9 cellular contexts compared by ENCODE assay signal in the genomic region with DNA sequence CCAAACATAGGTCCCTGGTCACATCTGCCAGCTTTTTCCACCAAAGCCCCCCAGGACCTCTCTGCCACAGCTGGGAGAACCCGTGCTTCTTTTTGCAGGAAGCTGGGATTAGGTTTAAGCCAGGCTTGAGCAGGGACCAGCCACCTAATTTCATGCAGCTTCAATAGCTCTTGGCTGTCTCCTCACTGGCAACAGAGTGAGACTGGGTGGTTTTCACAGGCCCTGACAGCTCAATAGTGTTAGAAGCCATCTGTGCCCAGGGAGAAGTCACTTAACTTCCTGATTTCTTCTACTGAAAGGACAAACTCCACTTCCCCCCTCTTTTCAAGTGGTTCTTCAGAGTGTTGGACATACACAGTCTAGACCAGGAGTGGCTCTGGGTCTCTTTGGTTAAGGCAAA. TPM values are rescaled to one million over a fixed set of nuclear protein-coding genes. Genes with fewer than 3 reads are reported as not detected.
DNase-seq lines count a peak whose midpoint lies in the region; ATAC-seq, FAIRE-seq and TF ChIP-seq lines count a peak whose summit lies in the region.
"Had no signal": no experiment of that assay in that cellular context is flagged by ENCODE, and none has a peak within 500 bp of the region (broad histone marks: within the 10 kb centered on the region; RNA-seq: fewer than 3 reads in every experiment).

No MANE protein-coding gene starts in this region.

- TF ChIP-seq EP300 in K562 (IDR thresholded peaks at IDR 0.05; ENCODE audit: low read length), result no peak

- H3K18ac ChIP-seq in mesendoderm (ENCODE audit: low read length), result peak overlapping the region; percentile 11

- H3K36me3 Mint-ChIP-seq in activated CD8-positive, alpha-beta memory T cell treated with anti-CD3 and anti-CD28 coated beads, Interleukin-2, amount 10 ng/mL, durations not matched to agents 7 days and 5 days, result peaks cover 2% of the 10 kb centered on the region

- FAIRE-seq in K562 (lab: Jason Lieb, UNC), result no peak

- no peak overlapping the region for H2BK15ac ChIP-seq in mesendoderm (replicated peaks; ENCODE audit: low read depth)

- peaks cover 89% of the 10 kb centered on the region for H3K36me3 ChIP-seq in K562 (ENCODE audit: control insufficient read depth, insufficient read depth, low read length)
- H3K36me3 ChIP-seq in mesendoderm (ENCODE audit: control insufficient read depth, insufficient read depth, low read length), result peaks cover 3% of the 10 kb centered on the region
- peaks cover 47% of the 10 kb centered on the region for H3K36me3 ChIP-seq in upper lobe of right lung

- POLR2A ChIA-PET in K562 (lab: Yijun Ruan, JAX), result interaction anchor here (0.6 to 2.7 kb wide), 17 partner anchors 12 to 553 kb away, joined by 3 to 21 read pairs (median 4); partner anchors contain the start of genes RNU11 and SRSF4

- TF ChIP-seq POLR2A in K562 (conservative IDR thresholded peaks at IDR 0.05), result no peak

- H2BK5ac ChIP-seq in mesendoderm (ENCODE audit: low read length), result no peak overlapping the region

- in situ Hi-C loops in K562 (cut with MboI), result loop anchor here (5.0 kb wide), 1 partner anchor 165 kb away; no protein-coding TSS in a partner anchor

- intact Hi-C loops in K562 (cut with micrococcal nuclease), result loop anchor here (1.0 to 5.0 kb wide), 6 partner anchors 21 to 555 kb away; partner anchors contain the start of genes RNU11 and SRSF4
- intact Hi-C loops in upper lobe of right lung (cut with DNase I), result loop anchor here (10.0 kb wide), 1 partner anchor 417 kb away; no protein-coding TSS in a partner anchor

- H4K20me1 ChIP-seq in K562 (replicated peaks; ENCODE audit: control insufficient read depth, insufficient read depth, low read length), result no peaks in the 10 kb centered on the region

- H3K4me2 ChIP-seq in K562 (ENCODE audit: insufficient read depth, low read length), result peak overlapping the region; percentile 57; the same call in 1 of the 2 replicates
- H3K4me2 ChIP-seq in mesendoderm (ENCODE audit: low read length), result no peak overlapping the region

- H3K4me1 Mint-ChIP-seq in activated CD8-positive, alpha-beta memory T cell treated with anti-CD3 and anti-CD28 coated beads, Interleukin-2, amount 10 ng/mL, durations not matched to agents 7 days and 5 days, result peaks cover 20% of the 10 kb centered on the region

- H2BK120ac ChIP-seq in mesendoderm (ENCODE audit: low read depth, low read length), result no peak overlapping the region

- H3K4ac ChIP-seq in mesendoderm (ENCODE audit: low read depth, low read length), result no peak overlapping the region

- H2AK5ac ChIP-seq in mesendoderm (ENCODE audit: low read length), result no peak overlapping the region

- H3K4me1 ChIP-seq in K562 (replicated peaks in 1 of 2; ENCODE audit: control insufficient read depth in 2 of 2, insufficient read depth in 2 of 2, low read length in 2 of 2) (peaks cover 21 to 22% of the 10 kb centered on the region in 2 experiments), mesendoderm (ENCODE audit: control insufficient read depth, low read depth, low read length) (peaks cover 7% of the 10 kb centered on the region), upper lobe of right lung (peaks cover 15% of the 10 kb centered on the region)

- no peak overlapping the region for H4K8ac ChIP-seq in mesendoderm (ENCODE audit: low read depth, low read length)

- H3K4me3 ChIP-seq in K562 (no peak overlapping the region), mesendoderm (ENCODE audit: low read length) (no peak overlapping the region), upper lobe of right lung (no peak overlapping the region)

- peak overlapping the region; percentile 47 for H3K56ac ChIP-seq in mesendoderm (ENCODE audit: low read length)

- H3K27ac ChIP-seq in K562 (ENCODE audit: extremely low read depth, low read depth, low read length), result peak overlapping the region; percentile 78
- H3K27ac ChIP-seq in mesendoderm (ENCODE audit: low read depth, low read length), result no peak overlapping the region
- peak overlapping the region; percentile 85 for H3K27ac ChIP-seq in upper lobe of right lung

- DNase-seq in activated CD8-positive, alpha-beta memory T cell treated with anti-CD3 and anti-CD28 coated beads, Interleukin-2, amount 10 ng/mL, durations not matched to agents 7 days and 5 days, result no peak
- DNase-seq in activated CD8-positive, alpha-beta memory T cell treated with anti-CD3 and anti-CD28 coated beads, Interleukin-2, amount 50 U/mL, for 48 hours, result no peak
- DNase-seq in K562 (ENCODE audit: extremely low read depth in 1 of 4, low spot score in 3 of 4) (no peak), mesendoderm (no peak), upper lobe of right lung (no peak), dermis blood vessel endothelial cell (no peak)
- DNase-seq: T-helper 9 cell had no signal

- H4K5ac ChIP-seq in mesendoderm (ENCODE audit: low read length), result no peak overlapping the region

- WGBS in K562 (ENCODE audit: insufficient coverage, low coverage, missing lambda C conversion rate), result 79% methylated on average over 1 of the region's 1 CpG
- no CpG with 5 or more reads among the region's 1 CpG for WGBS in mesendoderm (ENCODE audit: extremely low coverage, insufficient coverage, low lambda C conversion rate)

- H3K79me1 ChIP-seq in mesendoderm (ENCODE audit: low read length), result peaks cover 2% of the 10 kb centered on the region

- no peak for TF ChIP-seq RAD21 in K562 (CRISPR knock-in tag; conservative IDR thresholded peaks at IDR 0.05 in 1 of 2, IDR thresholded peaks at IDR 0.05 in 1 of 2)

- no TSS peak for BruUV-seq in K562 (replicated peaks; lab: Mats Ljungman, UMichigan)

- no peaks in the 10 kb centered on the region for H3K79me2 ChIP-seq in K562 (ENCODE audit: control insufficient read depth, insufficient read depth, low read length)
- H3K79me2 ChIP-seq in mesendoderm (ENCODE audit: control insufficient read depth, insufficient read depth, low read length), result no peaks in the 10 kb centered on the region

- no peak for TF ChIP-seq CTCF in K562 (IDR thresholded peaks at IDR 0.05 in 2 of 3, conservative IDR thresholded peaks at IDR 0.05 in 1 of 3; ENCODE audit: insufficient read depth in 2 of 3, low read depth in 1 of 3, low read length in 3 of 3)
- no peak for TF ChIP-seq CTCF in upper lobe of right lung (IDR thresholded peaks at IDR 0.05)

- no peak for ATAC-seq in activated CD8-positive, alpha-beta memory T cell treated with anti-CD3 and anti-CD28 coated beads, Interleukin-2, amount 10 ng/mL, durations not matched to agents 7 days and 5 days
- no peak for ATAC-seq in K562
- peak; percentile 72 for ATAC-seq in upper lobe of right lung
- ATAC-seq in GM19463 (IDR thresholded peaks at IDR 0.05; ENCODE audit: unreplicated experiment), result no peak
- no peak for ATAC-seq in GM19351 (IDR thresholded peaks at IDR 0.05; ENCODE audit: unreplicated experiment)

- peak overlapping the region; percentile 49 to 55; a peak in 2 of 4 replicates for H3K9ac ChIP-seq in K562 (ENCODE audit: insufficient read depth in 1 of 2, low read depth in 2 of 2, low read length in 2 of 2)
- H3K9ac ChIP-seq in mesendoderm (ENCODE audit: low read length), result peak overlapping the region; percentile 40

- no peaks in the 10 kb centered on the region for H3K9me3 Mint-ChIP-seq in activated CD8-positive, alpha-beta memory T cell treated with anti-CD3 and anti-CD28 coated beads, Interleukin-2, amount 10 ng/mL, durations not matched to agents 7 days and 5 days (ENCODE audit: low read depth)

- H3K27me3 ChIP-seq in K562 (ENCODE audit: control insufficient read depth in 2 of 2, insufficient read depth in 2 of 2, low read length in 2 of 2) (no peaks in the 10 kb centered on the region), mesendoderm (ENCODE audit: insufficient read depth, low read length, poor library complexity) (no peaks in the 10 kb centered on the region), upper lobe of right lung (no peaks in the 10 kb centered on the region)

- CTCF ChIA-PET in activated CD8-positive, alpha-beta memory T cell treated with anti-CD3 and anti-CD28 coated beads, Interleukin-2, amount 10 ng/mL, durations not matched to agents 7 days and 5 days (lab: Charles Lee), result interaction anchor here (0.6 to 10.4 kb wide), 36 partner anchors 9 to 449 kb away, joined by 3 to 247 read pairs (median 4); partner anchors contain the start of gene SRSF4
- CTCF ChIA-PET in K562 (lab: Yijun Ruan, JAX; ENCODE audit: low intra/inter-chr PET ratio), result interaction anchor here (1.1 to 3.8 kb wide), 5 partner anchors 20 to 1506 kb away, joined by 3 to 35 read pairs (median 9); partner anchors contain the start of gene SRSF4

- no peak overlapping the region for H3K23ac ChIP-seq in mesendoderm (ENCODE audit: low read length)

- H3K27ac Mint-ChIP-seq in activated CD8-positive, alpha-beta memory T cell treated with anti-CD3 and anti-CD28 coated beads, Interleukin-2, amount 10 ng/mL, durations not matched to agents 7 days and 5 days, result peak overlapping the region; percentile 71

- H3K27me3 Mint-ChIP-seq in activated CD8-positive, alpha-beta memory T cell treated with anti-CD3 and anti-CD28 coated beads, Interleukin-2, amount 10 ng/mL, durations not matched to agents 7 days and 5 days, result no peaks in the 10 kb centered on the region

- no peak overlapping the region for H3K4me3 Mint-ChIP-seq in activated CD8-positive, alpha-beta memory T cell treated with anti-CD3 and anti-CD28 coated beads, Interleukin-2, amount 10 ng/mL, durations not matched to agents 7 days and 5 days

- no peaks in the 10 kb centered on the region for H3K9me1 ChIP-seq in K562 (ENCODE audit: control insufficient read depth, insufficient read depth, low read length)

- no peak overlapping the region for H2AFZ ChIP-seq in K562 (ENCODE audit: low read depth, low read length)

- no peaks in the 10 kb centered on the region for H3K9me3 ChIP-seq in K562 (replicated peaks; ENCODE audit: control insufficient read depth, insufficient read depth, low read depth, low read length)
- H3K9me3 ChIP-seq in upper lobe of right lung, result no peaks in the 10 kb centered on the region

RNA-seq across cellular contexts. Expression of gene SRSF4, which starts 20.4 kb away (rescaled TPM):
- 100 to 1,000 TPM; 145 to 147 TPM for total RNA-seq in activated CD8-positive, alpha-beta memory T cell treated with anti-CD3 and anti-CD28 coated beads, Interleukin-2, amount 10 ng/mL, durations not matched to agents 7 days and 5 days
- total RNA-seq in K562 (2011; cell fraction: chromatin; rRNA removed; ENCODE audit: low replicate concordance), result 110 and 300 TPM in 2 replicates
- total RNA-seq in K562 (2011; cell fraction: nucleolus; rRNA removed), result 71.2 and 83.3 TPM in 2 replicates
- 149 and 200 TPM in 2 replicates for total RNA-seq in K562 (2011; cell fraction: nucleoplasm; rRNA removed)
- total RNA-seq in K562 (2014; rRNA removed) (75.6 and 77.7 TPM in 2 replicates), K562 (2014; rRNA removed; fragmentation: Illumina TruSeq; extraction: Trizol) (68.4 and 70.8 TPM in 2 replicates), K562 (2015; rRNA removed; fragmentation: Illumina TruSeq; extraction: Trizol) (84.2 and 91.4 TPM in 2 replicates), K562 (2021) (93.1 and 93.2 TPM in 2 replicates), upper lobe of right lung (89.0 TPM), dermis blood vessel endothelial cell (47.2 and 52.9 TPM in 2 replicates)
- polyA plus RNA-seq in K562 (2011; rRNA removed) (69.6 and 82.0 TPM in 2 replicates), K562 (2014; fragmentation: Illumina TruSeq; extraction: Trizol) (116 and 132 TPM in 2 replicates), K562 (2014; fragmentation: Nextera tagmentation; extraction: Ambion mirVana) (10 to 100 TPM; 15.9 to 18.4 TPM), K562 (2014; rRNA removed) (119 and 128 TPM in 2 replicates)
- polyA plus RNA-seq in K562 (2011; cell fraction: cytosol; rRNA removed), result 37.1 and 75.0 TPM in 2 replicates
- 90.7 and 117 TPM in 2 replicates for polyA plus RNA-seq in K562 (2011; cell fraction: nucleus; rRNA removed)
- 67.1 and 100 TPM in 2 replicates for polyA plus RNA-seq in K562 (2012)
- 82.9 and 102 TPM in 2 replicates for polyA minus RNA-seq in K562 (2011; rRNA and poly(A)+ RNA removed)
- 30.6 and 39.6 TPM in 2 replicates for polyA minus RNA-seq in K562 (2011; cell fraction: cytosol; rRNA and poly(A)+ RNA removed)
- polyA minus RNA-seq in K562 (2011; cell fraction: nucleus; rRNA and poly(A)+ RNA removed), result 32.4 and 56.8 TPM in 2 replicates
- polyA plus RNA-seq in mesendoderm (2013, experiment 1 of 2), result 89.4 TPM
- polyA plus RNA-seq in mesendoderm (2013, experiment 2 of 2), result 88.1 TPM

RNA-seq across cellular contexts. Expression of gene MECR, which starts 28.7 kb away (rescaled TPM):
- total RNA-seq in activated CD8-positive, alpha-beta memory T cell treated with anti-CD3 and anti-CD28 coated beads, Interleukin-2, amount 10 ng/mL, durations not matched to agents 7 days and 5 days, result 10 to 100 TPM; 24.5 to 26.9 TPM
- 106 and 162 TPM in 2 replicates for total RNA-seq in K562 (2011; cell fraction: chromatin; rRNA removed; ENCODE audit: low replicate concordance)
- 106 and 111 TPM in 2 replicates for total RNA-seq in K562 (2011; cell fraction: nucleolus; rRNA removed)
- total RNA-seq in K562 (2011; cell fraction: nucleoplasm; rRNA removed), result 98.9 and 104 TPM in 2 replicates
- total RNA-seq in K562 (2014; rRNA removed) (42.9 and 48.1 TPM in 2 replicates), K562 (2014; rRNA removed; fragmentation: Illumina TruSeq; extraction: Trizol) (29.2 and 35.9 TPM in 2 replicates), K562 (2015; rRNA removed; fragmentation: Illumina TruSeq; extraction: Trizol) (27.5 and 30.4 TPM in 2 replicates), K562 (2021) (48.8 and 51.2 TPM in 2 replicates), upper lobe of right lung (16.5 TPM), dermis blood vessel endothelial cell (10.6 and 18.4 TPM in 2 replicates)
- polyA plus RNA-seq in K562 (2011; rRNA removed) (43.7 and 57.2 TPM in 2 replicates), K562 (2014; fragmentation: Illumina TruSeq; extraction: Trizol) (52.8 and 58.3 TPM in 2 replicates), K562 (2014; fragmentation: Nextera tagmentation; extraction: Ambion mirVana) (10 to 100 TPM; 10.4 to 18.0 TPM), K562 (2014; rRNA removed) (58.6 and 61.2 TPM in 2 replicates)
- polyA plus RNA-seq in K562 (2011; cell fraction: cytosol; rRNA removed), result 46.1 and 47.4 TPM in 2 replicates
- polyA plus RNA-seq in K562 (2011; cell fraction: nucleus; rRNA removed), result 51.0 and 58.5 TPM in 2 replicates
- 39.0 and 47.8 TPM in 2 replicates for polyA plus RNA-seq in K562 (2012)
- 44.6 and 48.9 TPM in 2 replicates for polyA minus RNA-seq in K562 (2011; rRNA and poly(A)+ RNA removed)
- 25.6 and 31.0 TPM in 2 replicates for polyA minus RNA-seq in K562 (2011; cell fraction: cytosol; rRNA and poly(A)+ RNA removed)
- polyA minus RNA-seq in K562 (2011; cell fraction: nucleus; rRNA and poly(A)+ RNA removed), result 33.3 and 39.5 TPM in 2 replicates
- polyA plus RNA-seq in mesendoderm (2013, experiment 1 of 2), result 21.4 TPM
- polyA plus RNA-seq in mesendoderm (2013, experiment 2 of 2), result 23.3 TPM

RNA-seq across cellular contexts. Expression of gene PTPRU, which starts 34.3 kb away (rescaled TPM):
- total RNA-seq in activated CD8-positive, alpha-beta memory T cell treated with anti-CD3 and anti-CD28 coated beads, Interleukin-2, amount 10 ng/mL, durations not matched to agents 7 days and 5 days, result under 1 TPM; 0.47 to 0.64 TPM
- 4.9 and 9.4 TPM in 2 replicates for total RNA-seq in K562 (2011; cell fraction: chromatin; rRNA removed; ENCODE audit: low replicate concordance)
- total RNA-seq in K562 (2011; cell fraction: nucleolus; rRNA removed), result 10.3 and 12.5 TPM in 2 replicates
- 6.5 and 6.9 TPM in 2 replicates for total RNA-seq in K562 (2011; cell fraction: nucleoplasm; rRNA removed)
- 2.9 and 4.3 TPM in 2 replicates for total RNA-seq in K562 (2014; rRNA removed)
- 0.22 and 0.44 TPM in 2 replicates for total RNA-seq in K562 (2014; rRNA removed; fragmentation: Illumina TruSeq; extraction: Trizol)
- 0.64 and 1.0 TPM in 2 replicates for total RNA-seq in K562 (2015; rRNA removed; fragmentation: Illumina TruSeq; extraction: Trizol)
- 2.7 and 3.1 TPM in 2 replicates for total RNA-seq in K562 (2021)
- 0.92 and 4.0 TPM in 2 replicates for polyA plus RNA-seq in K562 (2011; rRNA removed)
- polyA plus RNA-seq in K562 (2011; cell fraction: cytosol; rRNA removed), result 2.5 and 3.9 TPM in 2 replicates
- polyA plus RNA-seq in K562 (2011; cell fraction: nucleus; rRNA removed), result 6.1 and 10.5 TPM in 2 replicates
- polyA plus RNA-seq in K562 (2012), result 2.2 and 4.7 TPM in 2 replicates
- polyA plus RNA-seq in K562 (2014; fragmentation: Illumina TruSeq; extraction: Trizol), result 1.3 and 1.7 TPM in 2 replicates
- polyA plus RNA-seq in K562 (2014; fragmentation: Nextera tagmentation; extraction: Ambion mirVana), result under 1 TPM; 0.01 to 0.03 TPM
- 1.5 and 2.5 TPM in 2 replicates for polyA plus RNA-seq in K562 (2014; rRNA removed)
- 0.91 and 2.5 TPM in 2 replicates for polyA minus RNA-seq in K562 (2011; rRNA and poly(A)+ RNA removed)
- polyA minus RNA-seq in K562 (2011; cell fraction: cytosol; rRNA and poly(A)+ RNA removed), result 1.7 and 6.4 TPM in 2 replicates
- 3.6 and 6.8 TPM in 2 replicates for polyA minus RNA-seq in K562 (2011; cell fraction: nucleus; rRNA and poly(A)+ RNA removed)
- polyA plus RNA-seq in mesendoderm (2013, experiment 1 of 2), result 25.6 TPM
- polyA plus RNA-seq in mesendoderm (2013, experiment 2 of 2), result 25.8 TPM
- total RNA-seq in upper lobe of right lung, result 45.5 TPM
- 2.1 and 2.4 TPM in 2 replicates for total RNA-seq in dermis blood vessel endothelial cell
